In the genomic region with DNA sequence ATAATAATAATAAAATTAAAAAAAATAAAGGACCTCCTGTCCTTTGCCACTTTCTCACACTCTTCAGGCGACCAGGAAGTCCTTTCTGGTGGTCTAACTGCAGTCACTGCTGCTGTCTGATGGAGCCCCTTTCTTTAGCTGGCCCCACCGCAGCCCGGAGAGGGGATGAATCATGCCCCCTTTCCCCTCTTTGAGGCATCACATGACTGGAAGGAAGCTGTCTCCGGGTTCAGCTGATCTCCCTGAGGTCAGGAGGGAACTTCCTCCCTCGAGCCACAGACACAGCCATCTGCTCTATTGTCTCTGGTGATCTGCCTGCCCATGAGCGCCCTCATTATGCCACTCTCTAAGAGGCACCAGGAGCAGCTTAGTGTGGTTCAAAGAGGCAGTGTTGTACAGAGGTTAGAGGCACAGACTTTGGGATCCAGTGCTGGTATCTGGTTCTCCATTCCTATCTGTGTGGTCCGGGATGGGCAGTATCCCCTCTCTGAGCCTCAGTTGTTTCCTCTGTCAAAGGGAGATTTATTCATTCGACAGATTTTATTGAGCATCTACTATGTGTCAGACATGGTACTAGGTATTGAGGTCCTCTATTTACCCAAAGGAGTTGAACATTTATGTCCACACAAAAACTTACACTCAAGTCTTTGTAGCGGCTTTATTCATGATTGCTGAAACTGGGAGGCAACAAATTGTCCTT, we compare ENCODE assay signal across 9 cellular contexts. TPM values are rescaled to one million over a fixed set of nuclear protein-coding genes. Genes with fewer than 3 reads are reported as not detected.
DNase-seq lines count a peak whose midpoint lies in the region; ATAC-seq, FAIRE-seq and TF ChIP-seq lines count a peak whose summit lies in the region.
"Had no signal": no experiment of that assay in that cellular context is flagged by ENCODE, and none has a peak within 500 bp of the region (broad histone marks: within the 10 kb centered on the region; RNA-seq: fewer than 3 reads in every experiment).

No MANE protein-coding gene starts in this region.

- no peak for TF ChIP-seq EP300 in A549 (IDR thresholded peaks at IDR 0.05)

- CTCF ChIA-PET in A549 (lab: Yijun Ruan, JAX) (interaction anchor here (0.9 to 1.2 kb wide), 5 partner anchors 9 to 64 kb away, joined by 3 to 10 read pairs (median 4); a partner anchor contains a TSS), Caco-2 (lab: Charles Lee) (no interaction called here)

- ATAC-seq in A549, result peak; percentile 31; a peak in 4 of 6 replicates
- peak; percentile 59 for ATAC-seq in GM19324 (IDR thresholded peaks at IDR 0.05; ENCODE audit: low FRiP score, unreplicated experiment)

- H3K36me3 Mint-ChIP-seq in Caco-2 (ENCODE audit: insufficient read depth, unreplicated experiment), result peaks cover 8% of the 10 kb centered on the region

- H3K4me3 Mint-ChIP-seq in Caco-2 (ENCODE audit: unreplicated experiment), result no peak overlapping the region

- TF ChIP-seq CTCF in A549 (IDR thresholded peaks at IDR 0.05) (no peak), Caco-2 (IDR thresholded peaks at IDR 0.05; ENCODE audit: insufficient read depth in 1 of 2, low read depth in 1 of 2, low read length in 1 of 2, severe bottlenecking in 1 of 2, unreplicated experiment in 1 of 2) (no peak)

- 24% methylated on average over 8 of the region's 9 CpGs for WGBS in A549 (ENCODE audit: missing lambda C conversion rate)

- H3K9me2 ChIP-seq in Karpas-422 (replicated peaks; ENCODE audit: insufficient read depth, low read length), result no peaks in the 10 kb centered on the region

- no peak for FAIRE-seq in A549 (lab: Jason Lieb, UNC)

- no peak overlapping the region for H2AFZ ChIP-seq in Karpas-422 (ENCODE audit: low read length)

- intact Hi-C loops in Caco-2 (cut with micrococcal nuclease; ENCODE audit: unreplicated experiment), result no loop called here

- BruUV-seq in Caco-2 (replicated peaks; lab: Mats Ljungman, UMichigan), result no TSS peak

- H3K4me3 ChIP-seq in A549 (peak overlapping the region; percentile 44; the same call in 1 of the 3 replicates), Karpas-422 (ENCODE audit: low read length) (peak overlapping the region; percentile 56), Caco-2 (ENCODE audit: low read depth, low read length) (no peak overlapping the region)

- no peak overlapping the region for H3K27ac Mint-ChIP-seq in Caco-2 (ENCODE audit: unreplicated experiment)

- no peak for TF ChIP-seq POLR2A in A549 (IDR thresholded peaks at IDR 0.05; ENCODE audit: low read length)

- peak overlapping the region; percentile 73 for H3K9ac ChIP-seq in Karpas-422 (ENCODE audit: low read length)

- DNase-seq in A549 (ENCODE audit: low read depth in 1 of 2, low spot score in 1 of 2) (peak; percentile 25 to 79), Karpas-422 (peak; percentile 90), epithelial cell of prostate (ENCODE audit: low read depth, low spot score) (no peak), NCI-H82 treated with DMSO at 0.1 percent for 48 hours (lab: John Stamatoyannopoulos, UW; ENCODE audit: unreplicated experiment) (no peak), Caco-2 (no peak)
- DNase-seq in activated CD4-positive, alpha-beta T cell treated with anti-CD3 and anti-CD28 coated beads, Interleukin-2, amount 50 U/mL, for 24 hours (ENCODE audit: low read depth in 1 of 2, low spot score in 1 of 2), result peak; percentile 27 to 67
- peak; percentile 20 to 72 (median 52) for DNase-seq in stimulated activated CD4-positive, alpha-beta T cell treated with anti-CD3 and anti-CD28 coated beads, Interleukin-1b, Interleukin-23, amount 100 ng/mL, for 24 hours (ENCODE audit: low read depth in 4 of 4, low spot score in 1 of 4)

- H3K27ac ChIP-seq in A549 (peak overlapping the region; percentile 92 to 100), Karpas-422 (ENCODE audit: low read length) (peak overlapping the region; percentile 99), epithelial cell of prostate (peak overlapping the region; percentile 96)

- no peaks in the 10 kb centered on the region for H3K9me3 Mint-ChIP-seq in Caco-2 (ENCODE audit: unreplicated experiment)

- H3K79me2 ChIP-seq in Karpas-422 (ENCODE audit: low read length), result peaks cover 72% of the 10 kb centered on the region

- 0 out of 5 replicates have a peak, but pooled peaks of 1 of the 2 experiments have one; percentile 6 for TF ChIP-seq RAD21 in A549 (conservative IDR thresholded peaks at IDR 0.05 in 1 of 2, IDR thresholded peaks at IDR 0.05 in 1 of 2)

- peaks cover 11% of the 10 kb centered on the region for H3K4me1 Mint-ChIP-seq in Caco-2 (ENCODE audit: low read depth, unreplicated experiment)

- no peaks in the 10 kb centered on the region for H3K9me3 ChIP-seq in A549
- no peaks in the 10 kb centered on the region for H3K9me3 ChIP-seq in Karpas-422 (ENCODE audit: low read length)
- H3K9me3 ChIP-seq in Caco-2, result no peaks in the 10 kb centered on the region

- POLR2A ChIA-PET in A549 (lab: Yijun Ruan, JAX) (interaction anchor here (0.6 to 3.3 kb wide), 4 partner anchors 26 to 66 kb away, joined by 3 to 19 read pairs (median 3); no protein-coding TSS in a partner anchor), Caco-2 (lab: Charles Lee) (no interaction called here)

- no peaks in the 10 kb centered on the region for H3K27me3 Mint-ChIP-seq in Caco-2 (ENCODE audit: insufficient read depth, unreplicated experiment)

- peaks cover 7% of the 10 kb centered on the region; the same call in 1 of the 2 replicates for H3K36me3 ChIP-seq in Karpas-422 (ENCODE audit: insufficient read depth, low read length)
- H3K36me3 ChIP-seq in Caco-2 (ENCODE audit: control insufficient read depth, insufficient read depth, low read length), result no peaks in the 10 kb centered on the region

- H3K4me2 ChIP-seq in A549 (peak overlapping the region; percentile 92), Karpas-422 (ENCODE audit: low read depth, low read length, poor library complexity, severe bottlenecking) (peak overlapping the region; percentile 97)

- H4K20me1 ChIP-seq in Karpas-422 (ENCODE audit: insufficient read depth, low read depth, low read length), result no peaks in the 10 kb centered on the region

- H3K4me1 ChIP-seq in A549 (peaks cover 24% of the 10 kb centered on the region), Karpas-422 (ENCODE audit: low read length) (peaks cover 33% of the 10 kb centered on the region), Caco-2 (peaks cover 7% of the 10 kb centered on the region; the same call in 1 of the 2 replicates)

- no peaks in the 10 kb centered on the region for H3K27me3 ChIP-seq in Karpas-422 (ENCODE audit: low read length)
- no peaks in the 10 kb centered on the region for H3K27me3 ChIP-seq in Caco-2 (replicated peaks; ENCODE audit: control insufficient read depth, insufficient read depth, low read length)

TF ChIP-seq in A549, 52 proteins besides CTCF, POLR2A, EP300 and RAD21:
- TF ChIP-seq FOSL2 (IDR thresholded peaks at IDR 0.05) (no peak), FOSL2 (CRISPR knock-in tag; IDR thresholded peaks at IDR 0.05) (peak; percentile 65), JUN (IDR thresholded peaks at IDR 0.05) (no peak)
- TF ChIP-seq, protein P1, sequence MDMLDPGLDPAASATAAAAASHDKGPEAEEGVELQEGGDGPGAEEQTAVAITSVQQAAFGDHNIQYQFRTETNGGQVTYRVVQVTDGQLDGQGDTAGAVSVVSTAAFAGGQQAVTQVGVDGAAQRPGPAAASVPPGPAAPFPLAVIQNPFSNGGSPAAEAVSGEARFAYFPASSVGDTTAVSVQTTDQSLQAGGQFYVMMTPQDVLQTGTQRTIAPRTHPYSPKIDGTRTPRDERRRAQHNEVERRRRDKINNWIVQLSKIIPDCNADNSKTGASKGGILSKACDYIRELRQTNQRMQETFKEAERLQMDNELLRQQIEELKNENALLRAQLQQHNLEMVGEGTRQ (IDR thresholded peaks at IDR 0.05), result peak; percentile 80

RNA-seq across cellular contexts. Expression of a gene that starts 30.0 kb away (rescaled TPM):
- polyA plus RNA-seq in A549 (2011; rRNA removed), result 5.6 and 6.7 TPM in 2 replicates
- 4.7 and 5.4 TPM in 2 replicates for polyA plus RNA-seq in A549 (2012; cell fraction: cytosol; rRNA removed)
- 4.2 and 5.6 TPM in 2 replicates for polyA plus RNA-seq in A549 (2012; cell fraction: nucleus; rRNA removed)
- polyA plus RNA-seq in A549 (2017; fragmentation: RNase III; extraction: RNeasy Plus Mini Kit Qiagen cat#74134 plus additional on column Dnase treatment), result 7.5 to 9.5 TPM (median 8.5 TPM) in 3 replicates
- polyA minus RNA-seq in A549 (2011; rRNA and poly(A)+ RNA removed), result 9.2 and 10.9 TPM in 2 replicates
- 46.0 and 85.2 TPM in 2 replicates for total RNA-seq in Karpas-422 (2014; rRNA removed; shearing (Covaris generic); ENCODE audit: low replicate concordance)
- not detected in 2 replicates for total RNA-seq in Caco-2 (2022)
- total RNA-seq: fibroblast of lung had no signal
- polyA plus RNA-seq: fibroblast of lung had no signal

RNA-seq across cellular contexts. Expression of a gene that starts 35.3 kb away (rescaled TPM):
- polyA plus RNA-seq in A549 (2011; rRNA removed) (6.5 and 6.7 TPM in 2 replicates), A549 (2017; fragmentation: RNase III; extraction: RNeasy Plus Mini Kit Qiagen cat#74134 plus additional on column Dnase treatment) (9.3 to 11.4 TPM (median 10.0 TPM) in 3 replicates)
- polyA plus RNA-seq in A549 (2012; cell fraction: cytosol; rRNA removed), result 12.1 and 15.6 TPM in 2 replicates
- 31.6 and 41.7 TPM in 2 replicates for polyA plus RNA-seq in A549 (2012; cell fraction: nucleus; rRNA removed)
- polyA minus RNA-seq in A549 (2011; rRNA and poly(A)+ RNA removed), result 7.8 and 8.7 TPM in 2 replicates
- total RNA-seq in Karpas-422 (2014; rRNA removed; shearing (Covaris generic); ENCODE audit: low replicate concordance), result 3.3 and 18.9 TPM in 2 replicates
- total RNA-seq in Caco-2 (2022), result 20.5 and 24.5 TPM in 2 replicates
- total RNA-seq: fibroblast of lung had no signal
- polyA plus RNA-seq: fibroblast of lung had no signal

Comparison
In these comparisons a context has a peak if more than half of its experiments do, and no peak if none do; other contexts are left out.
1. DNase-seq: peak in A549 (2 of 2), Karpas-422 (single experiment), activated CD4-positive, alpha-beta T cell treated with anti-CD3 and anti-CD28 coated beads, Interleukin-2, amount 50 U/mL, for 24 hours (2 of 2) and stimulated activated CD4-positive, alpha-beta T cell treated with anti-CD3 and anti-CD28 coated beads, Interleukin-1b, Interleukin-23, amount 100 ng/mL, for 24 hours (4 of 4); none in epithelial cell of prostate (single experiment), NCI-H82 treated with DMSO at 0.1 percent for 48 hours (single experiment) and Caco-2 (0 of 2).
2. RNA of a gene that starts 30.0 kb away (total RNA-seq): 46.0 to 85.2 TPM in Karpas-422; not detected in Caco-2; every median in the first group is over 10 times any median in the second.
3. Peak in every context shown above with its lines, with median percentiles within 50 percentile points of each other: H3K27ac ChIP-seq.